ENCODE assay signal across 1 cellular context in the genomic region with DNA sequence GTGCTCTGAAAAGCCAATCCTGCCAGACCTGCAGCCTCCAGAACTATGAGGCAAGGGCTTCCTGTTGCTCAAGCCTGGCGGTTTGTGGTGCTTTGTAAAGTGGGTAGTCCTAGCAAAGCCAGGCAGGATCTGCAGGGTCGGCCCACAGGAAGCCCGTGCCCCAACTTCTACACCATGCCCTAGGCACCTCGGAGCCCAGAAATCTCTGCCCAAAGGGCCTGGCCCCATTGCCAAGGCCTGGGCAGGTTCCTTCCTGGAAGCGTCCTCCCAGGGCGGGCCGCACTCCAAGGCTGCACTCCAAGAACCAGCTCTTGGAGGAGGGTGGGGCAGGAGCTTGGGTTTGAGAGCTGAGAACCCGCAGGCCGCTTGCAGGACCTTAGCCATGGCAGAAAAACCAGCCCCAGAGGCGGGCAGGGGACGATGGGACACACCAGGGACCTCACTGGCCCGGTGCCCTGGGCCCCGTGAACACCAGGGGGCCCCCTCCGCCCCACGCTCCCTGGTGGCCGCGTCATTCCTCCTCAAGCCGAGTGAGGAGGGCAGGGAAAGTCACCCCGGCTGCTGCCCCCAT.
A peak's percentile ranks its signal among the peaks of the same experiment; 100 is the strongest.
TF ChIP-seq lines count a peak whose summit lies in the region.

No MANE protein-coding gene starts in this region.

TF ChIP-seq in HepG2, 621 proteins besides CTCF, POLR2A, EP300 and RAD21 (continued from another document and continues in another):
- TF ChIP-seq, protein P1, sequence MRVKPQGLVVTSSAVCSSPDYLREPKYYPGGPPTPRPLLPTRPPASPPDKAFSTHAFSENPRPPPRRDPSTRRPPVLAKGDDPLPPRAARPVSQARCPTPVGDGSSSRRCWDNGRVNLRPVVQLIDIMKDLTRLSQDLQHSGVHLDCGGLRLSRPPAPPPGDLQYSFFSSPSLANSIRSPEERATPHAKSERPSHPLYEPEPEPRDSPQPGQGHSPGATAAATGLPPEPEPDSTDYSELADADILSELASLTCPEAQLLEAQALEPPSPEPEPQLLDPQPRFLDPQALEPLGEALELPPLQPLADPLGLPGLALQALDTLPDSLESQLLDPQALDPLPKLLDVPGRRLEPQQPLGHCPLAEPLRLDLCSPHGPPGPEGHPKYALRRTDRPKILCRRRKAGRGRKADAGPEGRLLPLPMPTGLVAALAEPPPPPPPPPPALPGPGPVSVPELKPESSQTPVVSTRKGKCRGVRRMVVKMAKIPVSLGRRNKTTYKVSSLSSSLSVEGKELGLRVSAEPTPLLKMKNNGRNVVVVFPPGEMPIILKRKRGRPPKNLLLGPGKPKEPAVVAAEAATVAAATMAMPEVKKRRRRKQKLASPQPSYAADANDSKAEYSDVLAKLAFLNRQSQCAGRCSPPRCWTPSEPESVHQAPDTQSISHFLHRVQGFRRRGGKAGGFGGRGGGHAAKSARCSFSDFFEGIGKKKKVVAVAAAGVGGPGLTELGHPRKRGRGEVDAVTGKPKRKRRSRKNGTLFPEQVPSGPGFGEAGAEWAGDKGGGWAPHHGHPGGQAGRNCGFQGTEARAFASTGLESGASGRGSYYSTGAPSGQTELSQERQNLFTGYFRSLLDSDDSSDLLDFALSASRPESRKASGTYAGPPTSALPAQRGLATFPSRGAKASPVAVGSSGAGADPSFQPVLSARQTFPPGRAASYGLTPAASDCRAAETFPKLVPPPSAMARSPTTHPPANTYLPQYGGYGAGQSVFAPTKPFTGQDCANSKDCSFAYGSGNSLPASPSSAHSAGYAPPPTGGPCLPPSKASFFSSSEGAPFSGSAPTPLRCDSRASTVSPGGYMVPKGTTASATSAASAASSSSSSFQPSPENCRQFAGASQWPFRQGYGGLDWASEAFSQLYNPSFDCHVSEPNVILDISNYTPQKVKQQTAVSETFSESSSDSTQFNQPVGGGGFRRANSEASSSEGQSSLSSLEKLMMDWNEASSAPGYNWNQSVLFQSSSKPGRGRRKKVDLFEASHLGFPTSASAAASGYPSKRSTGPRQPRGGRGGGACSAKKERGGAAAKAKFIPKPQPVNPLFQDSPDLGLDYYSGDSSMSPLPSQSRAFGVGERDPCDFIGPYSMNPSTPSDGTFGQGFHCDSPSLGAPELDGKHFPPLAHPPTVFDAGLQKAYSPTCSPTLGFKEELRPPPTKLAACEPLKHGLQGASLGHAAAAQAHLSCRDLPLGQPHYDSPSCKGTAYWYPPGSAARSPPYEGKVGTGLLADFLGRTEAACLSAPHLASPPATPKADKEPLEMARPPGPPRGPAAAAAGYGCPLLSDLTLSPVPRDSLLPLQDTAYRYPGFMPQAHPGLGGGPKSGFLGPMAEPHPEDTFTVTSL (CRISPR knock-in tag; IDR thresholded peaks at IDR 0.05; ENCODE audit: borderline replicate concordance), result no peak
- TF ChIP-seq HOXD1 (CRISPR knock-in tag; IDR thresholded peaks at IDR 0.05) (no peak), CEBPG (CRISPR knock-in tag; IDR thresholded peaks at IDR 0.05) (0 out of 2 replicates have a peak, but pooled peaks have one; percentile 14), ZNF563 (CRISPR knock-in tag; IDR thresholded peaks at IDR 0.05) (0 out of 2 replicates have a peak, but pooled peaks have one; percentile 31), ZSCAN20 (CRISPR knock-in tag; IDR thresholded peaks at IDR 0.05; ENCODE audit: borderline replicate concordance) (no peak), ARHGAP35 (CRISPR knock-in tag; IDR thresholded peaks at IDR 0.05; ENCODE audit: borderline replicate concordance) (no peak), HMGXB4 (CRISPR knock-in tag; IDR thresholded peaks at IDR 0.05; ENCODE audit: borderline replicate concordance in 1 of 2, low read depth in 1 of 2) (no peak), ATF7 (IDR thresholded peaks at IDR 0.05) (no peak), ATF7 (CRISPR knock-in tag; IDR thresholded peaks at IDR 0.05) (no peak), HNF4G (IDR thresholded peaks at IDR 0.05; ENCODE audit: borderline replicate concordance, low read depth, low read length) (no peak), HNF4G (CRISPR knock-in tag; IDR thresholded peaks at IDR 0.05; ENCODE audit: borderline replicate concordance, low read depth) (no peak), ZNF773 (CRISPR knock-in tag; IDR thresholded peaks at IDR 0.05; ENCODE audit: borderline replicate concordance) (no peak), HNF1A (IDR thresholded peaks at IDR 0.05; ENCODE audit: low read depth) (no peak), HNF1A (CRISPR knock-in tag; IDR thresholded peaks at IDR 0.05; ENCODE audit: borderline replicate concordance) (no peak), NFATC3 (CRISPR knock-in tag; IDR thresholded peaks at IDR 0.05) (no peak), ZNF232 (CRISPR knock-in tag; IDR thresholded peaks at IDR 0.05; ENCODE audit: borderline replicate concordance) (no peak), CEBPB (IDR thresholded peaks at IDR 0.05; ENCODE audit: borderline replicate concordance, low read depth, low read length) (peak; percentile 64), HNRNPL (IDR thresholded peaks at IDR 0.05; ENCODE audit: low read depth, low read length) (peak; percentile 71; the same call in 1 of the 2 replicates), ZNF33B (CRISPR knock-in tag; IDR thresholded peaks at IDR 0.05) (no peak), PLSCR1 (CRISPR knock-in tag; IDR thresholded peaks at IDR 0.05; ENCODE audit: borderline replicate concordance) (no peak), ZNF619 (CRISPR knock-in tag; IDR thresholded peaks at IDR 0.05) (no peak), TERF1 (CRISPR knock-in tag; IDR thresholded peaks at IDR 0.05) (no peak), ZMYM4 (CRISPR knock-in tag; IDR thresholded peaks at IDR 0.05) (0 out of 2 replicates have a peak, but pooled peaks have one; percentile 37), ZBTB26 (CRISPR knock-in tag; IDR thresholded peaks at IDR 0.05; ENCODE audit: borderline replicate concordance) (no peak), ZNF317 (CRISPR knock-in tag; IDR thresholded peaks at IDR 0.05) (no peak), PITX1 (CRISPR knock-in tag; IDR thresholded peaks at IDR 0.05) (no peak), PHF21A (CRISPR knock-in tag; IDR thresholded peaks at IDR 0.05) (no peak), DZIP1 (CRISPR knock-in tag; IDR thresholded peaks at IDR 0.05) (no peak)
- TF ChIP-seq, protein P2, sequence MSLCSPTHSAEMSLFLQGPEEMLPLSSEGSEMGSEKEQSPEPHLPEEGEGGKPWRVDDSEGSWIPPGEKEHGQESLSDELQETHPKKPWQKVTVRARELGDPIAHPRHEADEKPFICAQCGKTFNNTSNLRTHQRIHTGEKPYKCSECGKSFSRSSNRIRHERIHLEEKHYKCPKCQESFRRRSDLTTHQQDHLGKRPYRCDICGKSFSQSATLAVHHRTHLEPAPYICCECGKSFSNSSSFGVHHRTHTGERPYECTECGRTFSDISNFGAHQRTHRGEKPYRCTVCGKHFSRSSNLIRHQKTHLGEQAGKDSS (CRISPR knock-in tag; IDR thresholded peaks at IDR 0.05; ENCODE audit: borderline replicate concordance, low read depth), result 0 out of 2 replicates have a peak, but pooled peaks have one; percentile 19
- TF ChIP-seq, protein P3, sequence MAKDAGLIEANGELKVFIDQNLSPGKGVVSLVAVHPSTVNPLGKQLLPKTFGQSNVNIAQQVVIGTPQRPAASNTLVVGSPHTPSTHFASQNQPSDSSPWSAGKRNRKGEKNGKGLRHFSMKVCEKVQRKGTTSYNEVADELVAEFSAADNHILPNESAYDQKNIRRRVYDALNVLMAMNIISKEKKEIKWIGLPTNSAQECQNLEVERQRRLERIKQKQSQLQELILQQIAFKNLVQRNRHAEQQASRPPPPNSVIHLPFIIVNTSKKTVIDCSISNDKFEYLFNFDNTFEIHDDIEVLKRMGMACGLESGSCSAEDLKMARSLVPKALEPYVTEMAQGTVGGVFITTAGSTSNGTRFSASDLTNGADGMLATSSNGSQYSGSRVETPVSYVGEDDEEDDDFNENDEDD (CRISPR knock-in tag; IDR thresholded peaks at IDR 0.05; ENCODE audit: borderline replicate concordance), result no peak
